Comparison of ENCODE assay signal across 8 cellular contexts in genomic region chr2:53422979-53423378, GRCh38.
DNase-seq lines count a peak whose midpoint lies in the region; ATAC-seq and TF ChIP-seq lines count a peak whose summit lies in the region.

No MANE protein-coding gene starts in this region.

- H4K20me1 ChIP-seq in neural progenitor cell (ENCODE audit: low read depth): no peaks in the 10 kb centered on the region

- no peaks in the 10 kb centered on the region for H3K27me3 Mint-ChIP-seq in neural progenitor cell (ENCODE audit: insufficient read depth, low read depth)

- ATAC-seq in GM19372 (IDR thresholded peaks at IDR 0.05; ENCODE audit: low read depth, unreplicated experiment) (peak; percentile 93), HG03432 (IDR thresholded peaks at IDR 0.05; ENCODE audit: unreplicated experiment) (peak; percentile 56)

- no peak overlapping the region for H3K27ac Mint-ChIP-seq in neural progenitor cell

- no peaks in the 10 kb centered on the region for H3K27me3 ChIP-seq in neural progenitor cell

- no peaks in the 10 kb centered on the region for H3K9me3 Mint-ChIP-seq in neural progenitor cell

- no peak overlapping the region for H3K4me2 ChIP-seq in neural progenitor cell

- H3F3A ChIP-seq in neural progenitor cell (ENCODE audit: low read depth): no peaks in the 10 kb centered on the region

- no peak overlapping the region for H3K4me3 Mint-ChIP-seq in neural progenitor cell

- H3K27ac ChIP-seq in neural progenitor cell: no peak overlapping the region

- peak overlapping the region; percentile 73 for H2AFZ ChIP-seq in neural progenitor cell (replicated peaks)

- no peak overlapping the region for H3K4me3 ChIP-seq in neural progenitor cell

- peak; percentile 66 for TF ChIP-seq CTCF in neural progenitor cell (IDR thresholded peaks at IDR 0.05)

- DNase-seq in ELF-1 (ENCODE audit: low read depth, low spot score): peak; percentile 75
- DNase-seq in OCI-M1 (lab: John Stamatoyannopoulos, UW): peak; percentile 68
- DNase-seq in dermis microvascular lymphatic vessel endothelial cell (ENCODE audit: low read depth in 2 of 2): peak; percentile 32 to 51
- peak; percentile 66 for DNase-seq in neural progenitor cell (ENCODE audit: low spot score)
- DNase-seq in activated CD4-positive, CD25-positive, alpha-beta regulatory T cell (lab: John Stamatoyannopoulos, UW): no peak
- no peak for DNase-seq in ureter (ENCODE audit: low spot score)

- H3K36me3 Mint-ChIP-seq in neural progenitor cell: no peaks in the 10 kb centered on the region

- no peaks in the 10 kb centered on the region for H3K4me1 ChIP-seq in neural progenitor cell

- H3K79me2 ChIP-seq in neural progenitor cell (ENCODE audit: low read depth): no peaks in the 10 kb centered on the region

- H3K36me3 ChIP-seq in neural progenitor cell: no peaks in the 10 kb centered on the region

- H3K9me3 ChIP-seq in neural progenitor cell (ENCODE audit: low read depth): no peaks in the 10 kb centered on the region

- no peaks in the 10 kb centered on the region for H3K4me1 Mint-ChIP-seq in neural progenitor cell

- H3K9ac ChIP-seq in neural progenitor cell: no peak overlapping the region

Comparison
In these comparisons a context has a peak if more than half of its experiments do, and no peak if none do; other contexts are left out.
1. DNase-seq: peak in ELF-1 (single experiment), OCI-M1 (single experiment), dermis microvascular lymphatic vessel endothelial cell (2 of 2) and neural progenitor cell (single experiment); none in activated CD4-positive, CD25-positive, alpha-beta regulatory T cell (0 of 4) and ureter (single experiment).